18 cellular contexts compared by ENCODE assay signal in the genomic region with DNA sequence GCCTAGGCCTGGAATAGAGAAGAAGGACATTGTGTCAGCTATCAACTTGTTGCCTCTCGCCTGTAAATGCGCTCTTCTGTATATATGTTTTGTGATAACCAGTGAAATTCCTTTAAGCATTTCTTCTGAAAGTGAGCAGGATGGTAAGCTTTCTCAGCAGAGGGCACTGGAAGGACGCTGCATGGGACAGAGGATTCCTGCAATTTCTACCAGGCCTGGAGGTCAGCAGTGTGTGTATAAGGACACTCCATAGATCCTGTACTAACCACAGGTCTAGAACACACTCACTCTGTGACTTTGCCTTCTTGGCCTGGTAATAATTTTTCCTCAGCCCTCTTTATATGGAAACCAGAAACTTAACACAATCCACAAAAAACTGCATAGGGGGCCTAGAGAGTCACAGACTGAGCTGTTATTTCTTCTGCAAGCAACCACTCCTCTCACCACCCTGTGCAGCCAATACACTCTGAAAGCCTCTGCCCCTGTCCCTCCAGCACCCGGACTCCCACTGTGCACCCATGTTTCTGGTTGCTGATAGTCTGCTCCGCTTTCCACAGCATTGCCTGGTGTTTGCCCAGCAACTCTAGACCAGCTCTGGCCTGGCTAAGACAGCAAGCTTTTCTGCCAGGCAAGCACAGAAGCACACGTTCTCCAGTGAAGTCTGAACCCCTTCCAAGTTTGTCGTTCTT.
"Had no signal": no experiment of that assay in that cellular context is flagged by ENCODE, and none has a peak within 500 bp of the region (broad histone marks: within the 10 kb centered on the region; RNA-seq: fewer than 3 reads in every experiment).

No MANE protein-coding gene starts in this region.

- H3K4me3 ChIP-seq: cardiac muscle cell, transverse colon, vagina had no signal

- H3K27ac Mint-ChIP-seq: activated CD4-positive, alpha-beta memory T cell treated with anti-CD3 and anti-CD28 coated beads for 36 hours; activated CD4-positive, alpha-beta T cell treated with anti-CD3 and anti-CD28 coated beads for 36 hours; activated naive CD8-positive, alpha-beta T cell; effector memory CD8-positive, alpha-beta T cell; T-helper 17 cell had no signal

- H3K36me3 Mint-ChIP-seq: activated CD4-positive, alpha-beta memory T cell treated with anti-CD3 and anti-CD28 coated beads for 36 hours; activated naive CD8-positive, alpha-beta T cell; naive thymus-derived CD8-positive, alpha-beta T cell had no signal

- DNase-seq: activated CD4-positive, alpha-beta memory T cell treated with anti-CD3 and anti-CD28 coated beads for 36 hours; activated CD4-positive, alpha-beta T cell treated with anti-CD3 and anti-CD28 coated beads for 36 hours; effector memory CD8-positive, alpha-beta T cell; foreskin fibroblast; glutamatergic neuron; kidney glomerular epithelial cell; mesenchymal stem cell; naive thymus-derived CD8-positive, alpha-beta T cell; occipital lobe; stimulated activated CD4-positive, alpha-beta T cell treated with anti-CD3 and anti-CD28 coated beads, Interleukin-12 subunit alpha, Interleukin-12 subunit beta, amount 100 ng/mL, for 4 hours; stimulated activated CD4-positive, alpha-beta T cell treated with anti-CD3 and anti-CD28 coated beads, Interleukin-1b, Interleukin-23, amount 100 ng/mL, for 48 hours; stimulated activated naive CD8-positive, alpha-beta T cell treated with anti-CD3 and anti-CD28 coated beads, Interleukin-15, Interleukin-2, amounts not matched to agents 100 U/mL and 50 U/mL, for 24 hours; substantia nigra; T-helper 17 cell; transverse colon had no signal

- H3K4me1 Mint-ChIP-seq: activated CD4-positive, alpha-beta T cell treated with anti-CD3 and anti-CD28 coated beads for 36 hours; naive thymus-derived CD8-positive, alpha-beta T cell had no signal

- H3K4me3 Mint-ChIP-seq: activated CD4-positive, alpha-beta memory T cell treated with anti-CD3 and anti-CD28 coated beads for 36 hours; activated CD4-positive, alpha-beta T cell treated with anti-CD3 and anti-CD28 coated beads for 36 hours; activated naive CD8-positive, alpha-beta T cell; effector memory CD8-positive, alpha-beta T cell; naive thymus-derived CD8-positive, alpha-beta T cell; T-helper 17 cell had no signal

- H3K9me3 Mint-ChIP-seq: activated CD4-positive, alpha-beta memory T cell treated with anti-CD3 and anti-CD28 coated beads for 36 hours; effector memory CD8-positive, alpha-beta T cell had no signal

- ATAC-seq: activated CD4-positive, alpha-beta T cell treated with anti-CD3 and anti-CD28 coated beads for 36 hours; effector memory CD8-positive, alpha-beta T cell; naive thymus-derived CD8-positive, alpha-beta T cell; stimulated activated naive CD8-positive, alpha-beta T cell treated with anti-CD3 and anti-CD28 coated beads, Interleukin-15, Interleukin-2, amounts not matched to agents 100 U/mL and 50 U/mL, for 24 hours; T-helper 17 cell had no signal
